ENCODE assay signal across 1 cellular context in genomic region chr2:8544168-8544785, GRCh38.
TF ChIP-seq lines count a peak whose summit lies in the region.

No MANE protein-coding gene starts in this region.

TF ChIP-seq in K562, 482 proteins besides CTCF, POLR2A, EP300 and RAD21 (continued from another document):
- no peak for TF ChIP-seq HMGXB4 (CRISPR knock-in tag; IDR thresholded peaks at IDR 0.05)
- TF ChIP-seq TAF1 (IDR thresholded peaks at IDR 0.05; ENCODE audit: control insufficient read depth, extremely low read depth, insufficient read depth, low read length, severe bottlenecking), result no peak
- no peak for TF ChIP-seq HLTF (IDR thresholded peaks at IDR 0.05)
- no peak for TF ChIP-seq YY1 (IDR thresholded peaks at IDR 0.05; ENCODE audit: borderline replicate concordance in 1 of 3, control insufficient read depth in 1 of 3, extremely low read depth in 1 of 3, insufficient read depth in 3 of 3, insufficient read length in 1 of 3, insufficient replicate concordance in 2 of 3, low read depth in 1 of 3, low read length in 2 of 3)
- 0 out of 2 replicates have a peak, but pooled peaks have one; percentile 2 for TF ChIP-seq ZNF395 (CRISPR knock-in tag; IDR thresholded peaks at IDR 0.05)
- no peak for TF ChIP-seq ZNF586 (CRISPR knock-in tag; conservative IDR thresholded peaks at IDR 0.05)
- TF ChIP-seq NR0B1 (IDR thresholded peaks at IDR 0.05; ENCODE audit: partially characterized antibody), result no peak
- TF ChIP-seq MEIS2 (IDR thresholded peaks at IDR 0.05; ENCODE audit: partially characterized antibody), result no peak
- no peak for TF ChIP-seq DNMT1 (IDR thresholded peaks at IDR 0.05)
- no peak for TF ChIP-seq SLC30A9 (CRISPR knock-in tag; IDR thresholded peaks at IDR 0.05)
- no peak for TF ChIP-seq MEF2A (IDR thresholded peaks at IDR 0.05; ENCODE audit: control insufficient read depth, low read depth, low read length)
- TF ChIP-seq ZNF655 (CRISPR knock-in tag; IDR thresholded peaks at IDR 0.05), result no peak
- TF ChIP-seq HNRNPL (IDR thresholded peaks at IDR 0.05; ENCODE audit: low read depth, low read length), result no peak
- TF ChIP-seq ETS1 (conservative IDR thresholded peaks at IDR 0.05; ENCODE audit: control insufficient read depth, low read depth, low read length), result 0 out of 2 replicates have a peak, but pooled peaks have one; percentile 3
- no peak for TF ChIP-seq ETV6 (IDR thresholded peaks at IDR 0.05; ENCODE audit: borderline replicate concordance in 1 of 2, low read depth in 2 of 2, low read length in 1 of 2)
- TF ChIP-seq ETV6 (CRISPR knock-in tag; IDR thresholded peaks at IDR 0.05; ENCODE audit: borderline replicate concordance), result no peak
- TF ChIP-seq JUN (IDR thresholded peaks at IDR 0.05; ENCODE audit: borderline replicate concordance, low read depth, low read length), result no peak
- TF ChIP-seq JUN (CRISPR knock-in tag; IDR thresholded peaks at IDR 0.05; ENCODE audit: borderline replicate concordance), result no peak
